Comparison of ENCODE assay signal across 1 cellular context in the genomic region with DNA sequence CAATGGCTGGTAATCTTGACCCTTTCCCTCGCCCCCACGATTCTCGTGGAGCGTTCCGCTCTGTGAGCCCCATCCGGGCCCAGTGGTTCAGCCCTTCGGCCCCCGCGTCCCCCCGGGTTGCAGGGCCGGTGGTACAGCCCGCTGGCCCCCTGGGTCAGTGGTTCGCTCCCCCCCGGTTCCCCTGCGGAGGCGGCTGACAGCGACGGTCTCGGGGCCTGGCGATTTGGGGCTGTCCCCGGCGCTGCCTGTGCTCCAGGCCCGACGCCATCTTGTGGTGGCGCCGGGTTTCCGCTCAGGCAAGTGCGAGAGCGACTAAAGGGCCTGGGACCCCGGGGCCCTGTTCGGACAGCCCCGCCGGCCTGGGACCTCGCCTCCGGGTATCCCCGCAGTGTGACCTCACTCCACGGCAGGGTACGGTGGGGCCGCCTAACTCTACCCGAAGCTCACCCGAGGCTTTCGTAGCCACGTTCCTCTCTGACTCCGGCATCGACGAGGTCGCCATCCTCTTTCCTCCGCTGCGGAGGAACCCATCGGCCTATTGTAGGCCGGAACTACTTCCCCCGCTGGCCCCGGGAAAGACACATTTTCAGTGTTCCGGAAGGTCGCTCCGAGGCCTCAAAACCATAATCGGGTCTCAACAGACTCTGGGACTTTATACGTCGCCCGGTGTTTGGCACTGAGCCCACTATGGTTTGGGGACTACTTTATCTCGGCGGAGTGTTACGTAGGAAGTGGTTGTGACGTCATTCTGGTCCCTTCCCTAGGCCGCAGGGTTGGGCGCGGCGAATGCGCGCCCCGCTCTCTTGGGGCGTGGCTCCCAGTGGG.
TF ChIP-seq lines count a peak whose summit lies in the region.

A gene with protein sequence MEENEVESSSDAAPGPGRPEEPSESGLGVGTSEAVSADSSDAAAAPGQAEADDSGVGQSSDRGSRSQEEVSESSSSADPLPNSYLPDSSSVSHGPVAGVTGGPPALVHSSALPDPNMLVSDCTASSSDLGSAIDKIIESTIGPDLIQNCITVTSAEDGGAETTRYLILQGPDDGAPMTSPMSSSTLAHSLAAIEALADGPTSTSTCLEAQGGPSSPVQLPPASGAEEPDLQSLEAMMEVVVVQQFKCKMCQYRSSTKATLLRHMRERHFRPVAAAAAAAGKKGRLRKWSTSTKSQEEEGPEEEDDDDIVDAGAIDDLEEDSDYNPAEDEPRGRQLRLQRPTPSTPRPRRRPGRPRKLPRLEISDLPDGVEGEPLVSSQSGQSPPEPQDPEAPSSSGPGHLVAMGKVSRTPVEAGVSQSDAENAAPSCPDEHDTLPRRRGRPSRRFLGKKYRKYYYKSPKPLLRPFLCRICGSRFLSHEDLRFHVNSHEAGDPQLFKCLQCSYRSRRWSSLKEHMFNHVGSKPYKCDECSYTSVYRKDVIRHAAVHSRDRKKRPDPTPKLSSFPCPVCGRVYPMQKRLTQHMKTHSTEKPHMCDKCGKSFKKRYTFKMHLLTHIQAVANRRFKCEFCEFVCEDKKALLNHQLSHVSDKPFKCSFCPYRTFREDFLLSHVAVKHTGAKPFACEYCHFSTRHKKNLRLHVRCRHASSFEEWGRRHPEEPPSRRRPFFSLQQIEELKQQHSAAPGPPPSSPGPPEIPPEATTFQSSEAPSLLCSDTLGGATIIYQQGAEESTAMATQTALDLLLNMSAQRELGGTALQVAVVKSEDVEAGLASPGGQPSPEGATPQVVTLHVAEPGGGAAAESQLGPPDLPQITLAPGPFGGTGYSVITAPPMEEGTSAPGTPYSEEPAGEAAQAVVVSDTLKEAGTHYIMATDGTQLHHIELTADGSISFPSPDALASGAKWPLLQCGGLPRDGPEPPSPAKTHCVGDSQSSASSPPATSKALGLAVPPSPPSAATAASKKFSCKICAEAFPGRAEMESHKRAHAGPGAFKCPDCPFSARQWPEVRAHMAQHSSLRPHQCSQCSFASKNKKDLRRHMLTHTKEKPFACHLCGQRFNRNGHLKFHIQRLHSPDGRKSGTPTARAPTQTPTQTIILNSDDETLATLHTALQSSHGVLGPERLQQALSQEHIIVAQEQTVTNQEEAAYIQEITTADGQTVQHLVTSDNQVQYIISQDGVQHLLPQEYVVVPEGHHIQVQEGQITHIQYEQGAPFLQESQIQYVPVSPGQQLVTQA (N-terminal part only) (minus strand): TSS at position 529 of the 825 bp plus-strand sequence. CDS start 793 bp downstream, outside the sequence.

TF ChIP-seq in HCT116, 20 proteins besides CTCF, POLR2A, EP300 and RAD21 (continued from another document):
- TF ChIP-seq, protein P1, sequence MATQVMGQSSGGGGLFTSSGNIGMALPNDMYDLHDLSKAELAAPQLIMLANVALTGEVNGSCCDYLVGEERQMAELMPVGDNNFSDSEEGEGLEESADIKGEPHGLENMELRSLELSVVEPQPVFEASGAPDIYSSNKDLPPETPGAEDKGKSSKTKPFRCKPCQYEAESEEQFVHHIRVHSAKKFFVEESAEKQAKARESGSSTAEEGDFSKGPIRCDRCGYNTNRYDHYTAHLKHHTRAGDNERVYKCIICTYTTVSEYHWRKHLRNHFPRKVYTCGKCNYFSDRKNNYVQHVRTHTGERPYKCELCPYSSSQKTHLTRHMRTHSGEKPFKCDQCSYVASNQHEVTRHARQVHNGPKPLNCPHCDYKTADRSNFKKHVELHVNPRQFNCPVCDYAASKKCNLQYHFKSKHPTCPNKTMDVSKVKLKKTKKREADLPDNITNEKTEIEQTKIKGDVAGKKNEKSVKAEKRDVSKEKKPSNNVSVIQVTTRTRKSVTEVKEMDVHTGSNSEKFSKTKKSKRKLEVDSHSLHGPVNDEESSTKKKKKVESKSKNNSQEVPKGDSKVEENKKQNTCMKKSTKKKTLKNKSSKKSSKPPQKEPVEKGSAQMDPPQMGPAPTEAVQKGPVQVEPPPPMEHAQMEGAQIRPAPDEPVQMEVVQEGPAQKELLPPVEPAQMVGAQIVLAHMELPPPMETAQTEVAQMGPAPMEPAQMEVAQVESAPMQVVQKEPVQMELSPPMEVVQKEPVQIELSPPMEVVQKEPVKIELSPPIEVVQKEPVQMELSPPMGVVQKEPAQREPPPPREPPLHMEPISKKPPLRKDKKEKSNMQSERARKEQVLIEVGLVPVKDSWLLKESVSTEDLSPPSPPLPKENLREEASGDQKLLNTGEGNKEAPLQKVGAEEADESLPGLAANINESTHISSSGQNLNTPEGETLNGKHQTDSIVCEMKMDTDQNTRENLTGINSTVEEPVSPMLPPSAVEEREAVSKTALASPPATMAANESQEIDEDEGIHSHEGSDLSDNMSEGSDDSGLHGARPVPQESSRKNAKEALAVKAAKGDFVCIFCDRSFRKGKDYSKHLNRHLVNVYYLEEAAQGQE (IDR thresholded peaks at IDR 0.05; ENCODE audit: low read depth), result no peak
- TF ChIP-seq SRF (IDR thresholded peaks at IDR 0.05; ENCODE audit: low read depth) (no peak), ZNF274 (IDR thresholded peaks at IDR 0.05; ENCODE audit: low read depth, low read length) (no peak), ELF1 (IDR thresholded peaks at IDR 0.05; ENCODE audit: borderline replicate concordance, low read depth) (peak; percentile 86; the same call in 1 of the 2 replicates), EZH2phosphoT487 (IDR thresholded peaks at IDR 0.05; ENCODE audit: borderline replicate concordance) (no peak), CBX3 (IDR thresholded peaks at IDR 0.05; ENCODE audit: low read depth) (peak; percentile 73; the same call in 1 of the 2 replicates), YY1 (IDR thresholded peaks at IDR 0.05; ENCODE audit: extremely low read depth, insufficient replicate concordance, low read depth, low read length) (peak; percentile 85), SIN3A (IDR thresholded peaks at IDR 0.05; ENCODE audit: low read depth) (no peak), EGR1 (IDR thresholded peaks at IDR 0.05; ENCODE audit: low read depth) (peak; percentile 98), ZFX (IDR thresholded peaks at IDR 0.05) (peak; percentile 32; the same call in 1 of the 2 replicates), FOSL1 (IDR thresholded peaks at IDR 0.05; ENCODE audit: low read depth) (no peak), EZH2 (IDR thresholded peaks at IDR 0.05) (no peak), JUND (IDR thresholded peaks at IDR 0.05) (peak; percentile 60; the same call in 1 of the 2 replicates), TCF7L2 (IDR thresholded peaks at IDR 0.05; ENCODE audit: borderline replicate concordance, extremely low read depth, insufficient read depth, insufficient read length) (peak; percentile 83)
- TF ChIP-seq, protein P2, sequence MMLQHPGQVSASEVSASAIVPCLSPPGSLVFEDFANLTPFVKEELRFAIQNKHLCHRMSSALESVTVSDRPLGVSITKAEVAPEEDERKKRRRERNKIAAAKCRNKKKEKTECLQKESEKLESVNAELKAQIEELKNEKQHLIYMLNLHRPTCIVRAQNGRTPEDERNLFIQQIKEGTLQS (IDR thresholded peaks at IDR 0.05), result no peak
- TF ChIP-seq, protein P3, sequence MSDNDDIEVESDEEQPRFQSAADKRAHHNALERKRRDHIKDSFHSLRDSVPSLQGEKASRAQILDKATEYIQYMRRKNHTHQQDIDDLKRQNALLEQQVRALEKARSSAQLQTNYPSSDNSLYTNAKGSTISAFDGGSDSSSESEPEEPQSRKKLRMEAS (IDR thresholded peaks at IDR 0.05), result peak; percentile 84
- TF ChIP-seq, protein P4, sequence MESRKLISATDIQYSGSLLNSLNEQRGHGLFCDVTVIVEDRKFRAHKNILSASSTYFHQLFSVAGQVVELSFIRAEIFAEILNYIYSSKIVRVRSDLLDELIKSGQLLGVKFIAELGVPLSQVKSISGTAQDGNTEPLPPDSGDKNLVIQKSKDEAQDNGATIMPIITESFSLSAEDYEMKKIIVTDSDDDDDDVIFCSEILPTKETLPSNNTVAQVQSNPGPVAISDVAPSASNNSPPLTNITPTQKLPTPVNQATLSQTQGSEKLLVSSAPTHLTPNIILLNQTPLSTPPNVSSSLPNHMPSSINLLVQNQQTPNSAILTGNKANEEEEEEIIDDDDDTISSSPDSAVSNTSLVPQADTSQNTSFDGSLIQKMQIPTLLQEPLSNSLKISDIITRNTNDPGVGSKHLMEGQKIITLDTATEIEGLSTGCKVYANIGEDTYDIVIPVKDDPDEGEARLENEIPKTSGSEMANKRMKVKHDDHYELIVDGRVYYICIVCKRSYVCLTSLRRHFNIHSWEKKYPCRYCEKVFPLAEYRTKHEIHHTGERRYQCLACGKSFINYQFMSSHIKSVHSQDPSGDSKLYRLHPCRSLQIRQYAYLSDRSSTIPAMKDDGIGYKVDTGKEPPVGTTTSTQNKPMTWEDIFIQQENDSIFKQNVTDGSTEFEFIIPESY (IDR thresholded peaks at IDR 0.05; ENCODE audit: extremely low read depth, insufficient replicate concordance, low read length), result peak; percentile 9
